ENCODE assay signal across 8 cellular contexts in the genomic region with DNA sequence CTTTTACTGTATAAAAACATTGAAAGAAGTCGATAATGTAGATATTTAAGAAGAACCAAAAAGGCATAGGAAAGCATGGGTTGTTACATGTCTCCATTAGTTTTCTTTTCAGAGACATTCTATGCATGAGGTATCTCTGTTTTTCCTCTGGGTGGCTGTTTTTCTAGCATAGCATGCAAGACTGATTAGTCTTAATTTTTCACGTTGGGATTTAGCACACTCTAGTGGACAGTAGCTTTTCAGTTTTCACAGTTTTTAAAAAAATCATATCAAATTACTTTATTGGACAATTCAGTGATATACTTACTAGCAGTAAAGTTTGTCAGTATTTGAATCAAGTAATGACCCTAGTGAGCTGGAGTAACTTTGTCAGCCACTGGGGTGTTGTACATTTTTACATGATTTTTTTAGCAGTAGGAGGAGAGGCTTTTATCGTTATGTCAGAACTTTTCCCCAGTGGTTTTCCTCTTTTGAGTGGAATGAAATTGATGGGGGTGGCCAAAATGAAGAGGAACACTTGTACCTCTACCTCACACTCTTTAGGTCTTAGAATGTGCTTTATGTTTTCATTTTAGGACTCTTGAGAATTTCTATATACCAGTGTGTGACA. TPM values are rescaled to one million over a fixed set of nuclear protein-coding genes. Genes with fewer than 3 reads are reported as not detected.
DNase-seq lines count a peak whose midpoint lies in the region; ATAC-seq and TF ChIP-seq lines count a peak whose summit lies in the region.

No MANE protein-coding gene starts in this region.

- H3K36me3 ChIP-seq in right atrium auricular region (no peaks in the 10 kb centered on the region), hepatocyte (replicated peaks; ENCODE audit: insufficient read depth, low read depth) (no peaks in the 10 kb centered on the region), thoracic aorta (no peaks in the 10 kb centered on the region)

- H3K27me3 Mint-ChIP-seq in activated naive CD8-positive, alpha-beta T cell treated with anti-CD3 and anti-CD28 coated beads, Interleukin-2, amount 50 U/mL, for 24 hours = no peaks in the 10 kb centered on the region

- no peaks in the 10 kb centered on the region for H3K9me3 Mint-ChIP-seq in activated naive CD8-positive, alpha-beta T cell treated with anti-CD3 and anti-CD28 coated beads, Interleukin-2, amount 50 U/mL, for 24 hours

- H3K27me3 ChIP-seq in right atrium auricular region (no peaks in the 10 kb centered on the region), hepatocyte (no peaks in the 10 kb centered on the region), thoracic aorta (replicated peaks; ENCODE audit: insufficient read depth) (no peaks in the 10 kb centered on the region)

- H3K27ac Mint-ChIP-seq in activated naive CD8-positive, alpha-beta T cell treated with anti-CD3 and anti-CD28 coated beads, Interleukin-2, amount 50 U/mL, for 24 hours = no peak overlapping the region

- TF ChIP-seq CTCF in right atrium auricular region (IDR thresholded peaks at IDR 0.05) (peak in 1 of 2 donors; percentile 71), hepatocyte (IDR thresholded peaks at IDR 0.05; ENCODE audit: poor library complexity) (peak; percentile 81), thoracic aorta (IDR thresholded peaks at IDR 0.05) (peak; percentile 64)

- no peaks in the 10 kb centered on the region for H3K79me2 ChIP-seq in hepatocyte

- no peak overlapping the region for H3K4me3 Mint-ChIP-seq in activated naive CD8-positive, alpha-beta T cell treated with anti-CD3 and anti-CD28 coated beads, Interleukin-2, amount 50 U/mL, for 24 hours

- ATAC-seq in Right ventricle myocardium superior (ENCODE audit: poor library complexity) (peak; percentile 80), thoracic aorta (ENCODE audit: insufficient number of reproducible peaks, low FRiP score, low read depth) (no peak), HG03469 (IDR thresholded peaks at IDR 0.05; ENCODE audit: unreplicated experiment) (no peak)
- ATAC-seq in activated naive CD8-positive, alpha-beta T cell treated with anti-CD3 and anti-CD28 coated beads, Interleukin-2, amount 50 U/mL, for 24 hours = peak; percentile 46

- no peak overlapping the region for H3K4me2 ChIP-seq in hepatocyte

- intact Hi-C loops in Right ventricle myocardium superior (cut with DNase I) = loop anchor here (10.0 kb wide), 1 partner anchor 314 kb away; no protein-coding TSS in a partner anchor

- H3K4me3 ChIP-seq in right atrium auricular region (no peak overlapping the region), hepatocyte (no peak overlapping the region), thoracic aorta (no peak overlapping the region)

- WGBS in hepatocyte (ENCODE audit: low lambda C conversion rate, missing lambda C conversion rate) = 63% methylated on average over 3 of the region's 3 CpGs

- no peaks in the 10 kb centered on the region for H3K9me2 ChIP-seq in hepatocyte (replicated peaks; ENCODE audit: insufficient read depth)

- H3K27ac ChIP-seq in right atrium auricular region (no peak overlapping the region), hepatocyte (no peak overlapping the region), thoracic aorta (no peak overlapping the region)

- H3K4me1 Mint-ChIP-seq in activated naive CD8-positive, alpha-beta T cell treated with anti-CD3 and anti-CD28 coated beads, Interleukin-2, amount 50 U/mL, for 24 hours = no peaks in the 10 kb centered on the region

- H3K4me1 ChIP-seq in right atrium auricular region = no peaks in the 10 kb centered on the region
- no peaks in the 10 kb centered on the region for H3K4me1 ChIP-seq in hepatocyte (ENCODE audit: insufficient read depth)
- no peaks in the 10 kb centered on the region for H3K4me1 ChIP-seq in thoracic aorta (ENCODE audit: control insufficient read depth in 1 of 2, low read depth in 2 of 2)

- DNase-seq in Right ventricle myocardium superior (no peak), right atrium auricular region (ENCODE audit: low spot score) (no peak), NCI-H2081 treated with DMSO at 0.1 percent for 48 hours (lab: John Stamatoyannopoulos, UW) (peak; percentile 66), hepatocyte (ENCODE audit: low spot score) (peak; percentile 62), thoracic aorta (ENCODE audit: low spot score) (no peak)
- DNase-seq in activated naive CD8-positive, alpha-beta T cell treated with anti-CD3 and anti-CD28 coated beads, Interleukin-2, amount 50 U/mL, for 24 hours = no peak
- DNase-seq in activated CD8-positive, alpha-beta memory T cell treated with anti-CD3 and anti-CD28 coated beads, Interleukin-2, amount 50 U/mL, for 48 hours = no peak

- H2AFZ ChIP-seq in hepatocyte = no peak overlapping the region

- peaks cover 2% of the 10 kb centered on the region for H3K36me3 Mint-ChIP-seq in activated naive CD8-positive, alpha-beta T cell treated with anti-CD3 and anti-CD28 coated beads, Interleukin-2, amount 50 U/mL, for 24 hours (ENCODE audit: low read depth)

- H3K9me3 ChIP-seq in right atrium auricular region (no peaks in the 10 kb centered on the region), hepatocyte (ENCODE audit: low read depth) (no peaks in the 10 kb centered on the region), thoracic aorta (no peaks in the 10 kb centered on the region)

- no peaks in the 10 kb centered on the region for H4K20me1 ChIP-seq in hepatocyte (ENCODE audit: insufficient read depth, poor library complexity, severe bottlenecking)

RNA-seq across cellular contexts. Expression of a gene that starts 57.2 kb away (rescaled TPM):
- total RNA-seq in Right ventricle myocardium superior = 6.5 TPM
- 10 to 100 TPM; 13.7 to 24.2 TPM for total RNA-seq in right atrium auricular region
- total RNA-seq in hepatocyte = 21.9 and 28.8 TPM in 2 replicates
- 13.9 and 16.0 TPM in 2 replicates for polyA plus RNA-seq in hepatocyte
- total RNA-seq in thoracic aorta = 10 to 100 TPM; 24.7 to 25.3 TPM

Comparison
In these comparisons a context has a peak if more than half of its experiments do, and no peak if none do; other contexts are left out.
1. ATAC-seq: peak in Right ventricle myocardium superior (single experiment) and activated naive CD8-positive, alpha-beta T cell treated with anti-CD3 and anti-CD28 coated beads, Interleukin-2, amount 50 U/mL, for 24 hours (single experiment); none in thoracic aorta (single experiment) and HG03469 (single experiment).
2. DNase-seq: peak in NCI-H2081 treated with DMSO at 0.1 percent for 48 hours (single experiment) and hepatocyte (single experiment); none in Right ventricle myocardium superior (single experiment), right atrium auricular region (single experiment), activated naive CD8-positive, alpha-beta T cell treated with anti-CD3 and anti-CD28 coated beads, Interleukin-2, amount 50 U/mL, for 24 hours (single experiment), thoracic aorta (single experiment) and activated CD8-positive, alpha-beta memory T cell treated with anti-CD3 and anti-CD28 coated beads, Interleukin-2, amount 50 U/mL, for 48 hours (single experiment).